8 cellular contexts compared by ENCODE assay signal in genomic region chr5:37837101-37838032, GRCh38. TPM values are rescaled to one million over a fixed set of nuclear protein-coding genes. Genes with fewer than 3 reads are reported as not detected.
DNase-seq lines count a peak whose midpoint lies in the region; ATAC-seq and TF ChIP-seq lines count a peak whose summit lies in the region.

No MANE protein-coding gene starts in this region.

- TF ChIP-seq POLR2A in adrenal gland (IDR thresholded peaks at IDR 0.05): no peak

- peaks cover 34% of the 10 kb centered on the region for H3K4me1 Mint-ChIP-seq in CD14-positive monocyte

- peaks cover 0 to 28% (median 9%) of the 10 kb centered on the region in 7 donors for H3K9me3 Mint-ChIP-seq in CD14-positive monocyte

- H3K9me3 ChIP-seq in adrenal gland (replicated peaks in 1 of 3): no peaks in the 10 kb centered on the region

- H3K27ac Mint-ChIP-seq in CD14-positive monocyte: peak overlapping the region in 3 of 7 donors; percentile 31 to 75 (median 36)

- 3 to 5% (median 4%) methylated on average over 22 to 60 of the region's 60 CpGs for WGBS in adrenal gland, 4 donors

- no peaks in the 10 kb centered on the region for H3K36me3 ChIP-seq in adrenal gland (replicated peaks in 1 of 2)

- H3K4me1 ChIP-seq in adrenal gland (replicated peaks in 1 of 2): peaks cover 17 to 40% of the 10 kb centered on the region in 2 donors

- intact Hi-C loops in CD14-positive monocyte (cut with micrococcal nuclease): loop anchor here (5.0 to 10.0 kb wide), 2 partner anchors 355 to 357 kb away; no protein-coding TSS in a partner anchor
- intact Hi-C loops in adrenal gland (cut with DNase I): loop anchor here (1.0 to 5.0 kb wide), 2 partner anchors 355 to 356 kb away; no protein-coding TSS in a partner anchor

- peak; percentile 74 for ATAC-seq in GM19328 (IDR thresholded peaks at IDR 0.05; ENCODE audit: unreplicated experiment)
- peak; percentile 75 for ATAC-seq in HG03571 (IDR thresholded peaks at IDR 0.05; ENCODE audit: unreplicated experiment)
- ATAC-seq in HG02840 (IDR thresholded peaks at IDR 0.05; ENCODE audit: low FRiP score, unreplicated experiment): no peak

- H3K4me3 ChIP-seq in adrenal gland: peak overlapping the region in 2 of 4 donors; percentile 16 to 44

- TF ChIP-seq CTCF in CD14-positive monocyte (IDR thresholded peaks at IDR 0.05): peak; percentile 64
- TF ChIP-seq CTCF in adrenal gland (IDR thresholded peaks at IDR 0.05): peak; percentile 64 to 84 (median 76)

- H3K27ac ChIP-seq in adrenal gland: no peak overlapping the region

- DNase-seq in CD14-positive monocyte (ENCODE audit: low spot score) (no peak), OCI-M1 (lab: John Stamatoyannopoulos, UW) (peak; percentile 45), adrenal gland (peak; percentile 59 to 83 (median 74)), hepatic stellate cell (ENCODE audit: low spot score) (peak; percentile 86), putamen (ENCODE audit: low spot score) (peak; percentile 74)

- H3K27me3 ChIP-seq in adrenal gland: peaks cover 74% of the 10 kb centered on the region

- peaks cover 5 to 11% of the 10 kb centered on the region in 2 donors for H3K36me3 Mint-ChIP-seq in CD14-positive monocyte

- peak overlapping the region; percentile 55 to 90 for H3K4me3 Mint-ChIP-seq in CD14-positive monocyte

- peaks cover 88 to 100% (median 96%) of the 10 kb centered on the region in 3 donors for H3K27me3 Mint-ChIP-seq in CD14-positive monocyte (ENCODE audit: low read depth in 3 of 3)

RNA-seq across cellular contexts. Expression of gene GDNF, which starts 2.5 kb away (rescaled TPM):
- not detected for polyA plus RNA-seq in CD14-positive monocyte
- under 1 TPM in 7 of 8 donors, not detected in 1; 0.06 to 0.98 (median 0.34) TPM for total RNA-seq in adrenal gland
- under 1 TPM; 0.10 to 0.48 (median 0.35) TPM for polyA plus RNA-seq in adrenal gland
